8 cellular contexts compared by ENCODE assay signal in genomic region chr16:88857728-88858339, GRCh38. TPM values are rescaled to one million over a fixed set of nuclear protein-coding genes. Genes with fewer than 3 reads are reported as not detected.
DNase-seq lines count a peak whose midpoint lies in the region; ATAC-seq and TF ChIP-seq lines count a peak whose summit lies in the region.

No MANE protein-coding gene starts in this region.

- peak overlapping the region; percentile 68 for H3K9ac ChIP-seq in mucosa of stomach (ENCODE audit: low read length)

- peaks cover 3% of the 10 kb centered on the region for H3K27me3 Mint-ChIP-seq in HFFc6 (ENCODE audit: insufficient read depth)

- ATAC-seq in HG02970 (IDR thresholded peaks at IDR 0.05; ENCODE audit: low FRiP score, unreplicated experiment) = no peak

- H3K27ac Mint-ChIP-seq in HFFc6 = peak overlapping the region; percentile 82

- TF ChIP-seq CTCF in HFFc6 (IDR thresholded peaks at IDR 0.05) = peak; percentile 80

- peak overlapping the region; percentile 19 for H3K27ac ChIP-seq in epithelial cell of prostate

- H3K4me3 Mint-ChIP-seq in HFFc6 = peak overlapping the region; percentile 99

- peaks cover 7% of the 10 kb centered on the region for H3K36me3 Mint-ChIP-seq in HFFc6 (ENCODE audit: low read depth)

- no peaks in the 10 kb centered on the region for H3K9me3 ChIP-seq in mucosa of stomach (ENCODE audit: control insufficient read depth, low read length)

- H3K4me1 ChIP-seq in mucosa of stomach (ENCODE audit: control insufficient read depth, insufficient read depth, low read length) = peaks cover 18% of the 10 kb centered on the region

- no peaks in the 10 kb centered on the region for H3K36me3 ChIP-seq in mucosa of stomach (ENCODE audit: control insufficient read depth, insufficient read depth, low read length)

- no peaks in the 10 kb centered on the region for H3K9me3 Mint-ChIP-seq in HFFc6

- H3K27me3 ChIP-seq in mucosa of stomach (ENCODE audit: control insufficient read depth, insufficient read depth, low read length) = no peaks in the 10 kb centered on the region

- DNase-seq in GM03348 (ENCODE audit: low spot score) (peak; percentile 94), HFFc6 (peak; percentile 69), NOMO-1 treated with DMSO at 0.1 percent for 48 hours (lab: John Stamatoyannopoulos, UW; ENCODE audit: unreplicated experiment) (peak; percentile 86), epithelial cell of prostate (ENCODE audit: low read depth, low spot score) (peak; percentile 12)
- DNase-seq in activated CD8-positive, alpha-beta memory T cell treated with anti-CD3 and anti-CD28 coated beads, Interleukin-2, amount 50 U/mL, for 4 hours = peak; percentile 78
- DNase-seq in stimulated activated CD8-positive, alpha-beta memory T cell treated with anti-CD3 and anti-CD28 coated beads, Interleukin-4, amount 100 ng/mL, for 24 hours (ENCODE audit: low read depth) = peak; percentile 67

- H3K4me3 ChIP-seq in mucosa of stomach (ENCODE audit: low read length) = peak overlapping the region; percentile 53

- peaks cover 21% of the 10 kb centered on the region for H3K4me1 Mint-ChIP-seq in HFFc6 (ENCODE audit: low read depth)

RNA-seq across cellular contexts. Expression of gene TRAPPC2L, which starts 0.9 kb away (rescaled TPM):
- 10 to 100 TPM; 58.0 to 75.9 (median 65.6) TPM for total RNA-seq in HFFc6 (2021; fragmentation: NEBNext Ultra II Directional; extraction: Animal tissue kit (Norgen Biotek cat#: 25700))

RNA-seq across cellular contexts. Expression of gene GALNS, which starts 1.1 kb away (rescaled TPM):
- total RNA-seq in HFFc6 (2021; fragmentation: NEBNext Ultra II Directional; extraction: Animal tissue kit (Norgen Biotek cat#: 25700)) = 10 to 100 TPM; 16.6 to 20.7 (median 18.2) TPM

RNA-seq across cellular contexts. Expression of gene PABPN1L, which starts 8.6 kb away (rescaled TPM):
- total RNA-seq in HFFc6 (2021; fragmentation: NEBNext Ultra II Directional; extraction: Animal tissue kit (Norgen Biotek cat#: 25700)) = not detected

RNA-seq across cellular contexts. Expression of gene APRT, which starts 46.1 kb away (rescaled TPM):
- 100 to 1,000 TPM; 123 to 163 (median 130) TPM for total RNA-seq in HFFc6 (2021; fragmentation: NEBNext Ultra II Directional; extraction: Animal tissue kit (Norgen Biotek cat#: 25700))

RNA-seq across cellular contexts. Expression of gene CDT1, which starts 54.2 kb away (rescaled TPM):
- total RNA-seq in HFFc6 (2021; fragmentation: NEBNext Ultra II Directional; extraction: Animal tissue kit (Norgen Biotek cat#: 25700)) = 10 to 100 TPM; 13.3 to 28.2 (median 22.2) TPM

Comparison
In these comparisons a context has a peak if more than half of its experiments do, and no peak if none do; other contexts are left out.
1. DNase-seq: peak in every context shown above with its lines; median percentile 94 in GM03348; 86 in NOMO-1 treated with DMSO at 0.1 percent for 48 hours; 78 in activated CD8-positive, alpha-beta memory T cell treated with anti-CD3 and anti-CD28 coated beads, Interleukin-2, amount 50 U/mL, for 4 hours; 69 in HFFc6; 67 in stimulated activated CD8-positive, alpha-beta memory T cell treated with anti-CD3 and anti-CD28 coated beads, Interleukin-4, amount 100 ng/mL, for 24 hours; 12 in epithelial cell of prostate.